In genomic region chr3:9397331-9397910, GRCh38 we compare ENCODE assay signal across 1 cellular context.
A peak's percentile ranks its signal among the peaks of the same experiment; 100 is the strongest.
TF ChIP-seq lines count a peak whose summit lies in the region.

SETD5 (plus strand) TSS chr3:9397615; CDS start chr3:9428939, 31,324 bp downstream.

TF ChIP-seq in K562, 482 proteins besides CTCF, POLR2A, EP300 and RAD21 (continued from another document):
- TF ChIP-seq, protein P1, sequence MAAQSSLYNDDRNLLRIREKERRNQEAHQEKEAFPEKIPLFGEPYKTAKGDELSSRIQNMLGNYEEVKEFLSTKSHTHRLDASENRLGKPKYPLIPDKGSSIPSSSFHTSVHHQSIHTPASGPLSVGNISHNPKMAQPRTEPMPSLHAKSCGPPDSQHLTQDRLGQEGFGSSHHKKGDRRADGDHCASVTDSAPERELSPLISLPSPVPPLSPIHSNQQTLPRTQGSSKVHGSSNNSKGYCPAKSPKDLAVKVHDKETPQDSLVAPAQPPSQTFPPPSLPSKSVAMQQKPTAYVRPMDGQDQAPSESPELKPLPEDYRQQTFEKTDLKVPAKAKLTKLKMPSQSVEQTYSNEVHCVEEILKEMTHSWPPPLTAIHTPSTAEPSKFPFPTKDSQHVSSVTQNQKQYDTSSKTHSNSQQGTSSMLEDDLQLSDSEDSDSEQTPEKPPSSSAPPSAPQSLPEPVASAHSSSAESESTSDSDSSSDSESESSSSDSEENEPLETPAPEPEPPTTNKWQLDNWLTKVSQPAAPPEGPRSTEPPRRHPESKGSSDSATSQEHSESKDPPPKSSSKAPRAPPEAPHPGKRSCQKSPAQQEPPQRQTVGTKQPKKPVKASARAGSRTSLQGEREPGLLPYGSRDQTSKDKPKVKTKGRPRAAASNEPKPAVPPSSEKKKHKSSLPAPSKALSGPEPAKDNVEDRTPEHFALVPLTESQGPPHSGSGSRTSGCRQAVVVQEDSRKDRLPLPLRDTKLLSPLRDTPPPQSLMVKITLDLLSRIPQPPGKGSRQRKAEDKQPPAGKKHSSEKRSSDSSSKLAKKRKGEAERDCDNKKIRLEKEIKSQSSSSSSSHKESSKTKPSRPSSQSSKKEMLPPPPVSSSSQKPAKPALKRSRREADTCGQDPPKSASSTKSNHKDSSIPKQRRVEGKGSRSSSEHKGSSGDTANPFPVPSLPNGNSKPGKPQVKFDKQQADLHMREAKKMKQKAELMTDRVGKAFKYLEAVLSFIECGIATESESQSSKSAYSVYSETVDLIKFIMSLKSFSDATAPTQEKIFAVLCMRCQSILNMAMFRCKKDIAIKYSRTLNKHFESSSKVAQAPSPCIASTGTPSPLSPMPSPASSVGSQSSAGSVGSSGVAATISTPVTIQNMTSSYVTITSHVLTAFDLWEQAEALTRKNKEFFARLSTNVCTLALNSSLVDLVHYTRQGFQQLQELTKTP (IDR thresholded peaks at IDR 0.05; ENCODE audit: low read depth in 1 of 2, partially characterized antibody in 2 of 2): peak in 1 of 2 experiments; percentile 52
- TF ChIP-seq IFI16 (CRISPR knock-in tag; IDR thresholded peaks at IDR 0.05): no peak
- TF ChIP-seq NFATC3 (IDR thresholded peaks at IDR 0.05): no peak
- no peak for TF ChIP-seq KDM2B (CRISPR knock-in tag; IDR thresholded peaks at IDR 0.05)
- TF ChIP-seq, protein P2, sequence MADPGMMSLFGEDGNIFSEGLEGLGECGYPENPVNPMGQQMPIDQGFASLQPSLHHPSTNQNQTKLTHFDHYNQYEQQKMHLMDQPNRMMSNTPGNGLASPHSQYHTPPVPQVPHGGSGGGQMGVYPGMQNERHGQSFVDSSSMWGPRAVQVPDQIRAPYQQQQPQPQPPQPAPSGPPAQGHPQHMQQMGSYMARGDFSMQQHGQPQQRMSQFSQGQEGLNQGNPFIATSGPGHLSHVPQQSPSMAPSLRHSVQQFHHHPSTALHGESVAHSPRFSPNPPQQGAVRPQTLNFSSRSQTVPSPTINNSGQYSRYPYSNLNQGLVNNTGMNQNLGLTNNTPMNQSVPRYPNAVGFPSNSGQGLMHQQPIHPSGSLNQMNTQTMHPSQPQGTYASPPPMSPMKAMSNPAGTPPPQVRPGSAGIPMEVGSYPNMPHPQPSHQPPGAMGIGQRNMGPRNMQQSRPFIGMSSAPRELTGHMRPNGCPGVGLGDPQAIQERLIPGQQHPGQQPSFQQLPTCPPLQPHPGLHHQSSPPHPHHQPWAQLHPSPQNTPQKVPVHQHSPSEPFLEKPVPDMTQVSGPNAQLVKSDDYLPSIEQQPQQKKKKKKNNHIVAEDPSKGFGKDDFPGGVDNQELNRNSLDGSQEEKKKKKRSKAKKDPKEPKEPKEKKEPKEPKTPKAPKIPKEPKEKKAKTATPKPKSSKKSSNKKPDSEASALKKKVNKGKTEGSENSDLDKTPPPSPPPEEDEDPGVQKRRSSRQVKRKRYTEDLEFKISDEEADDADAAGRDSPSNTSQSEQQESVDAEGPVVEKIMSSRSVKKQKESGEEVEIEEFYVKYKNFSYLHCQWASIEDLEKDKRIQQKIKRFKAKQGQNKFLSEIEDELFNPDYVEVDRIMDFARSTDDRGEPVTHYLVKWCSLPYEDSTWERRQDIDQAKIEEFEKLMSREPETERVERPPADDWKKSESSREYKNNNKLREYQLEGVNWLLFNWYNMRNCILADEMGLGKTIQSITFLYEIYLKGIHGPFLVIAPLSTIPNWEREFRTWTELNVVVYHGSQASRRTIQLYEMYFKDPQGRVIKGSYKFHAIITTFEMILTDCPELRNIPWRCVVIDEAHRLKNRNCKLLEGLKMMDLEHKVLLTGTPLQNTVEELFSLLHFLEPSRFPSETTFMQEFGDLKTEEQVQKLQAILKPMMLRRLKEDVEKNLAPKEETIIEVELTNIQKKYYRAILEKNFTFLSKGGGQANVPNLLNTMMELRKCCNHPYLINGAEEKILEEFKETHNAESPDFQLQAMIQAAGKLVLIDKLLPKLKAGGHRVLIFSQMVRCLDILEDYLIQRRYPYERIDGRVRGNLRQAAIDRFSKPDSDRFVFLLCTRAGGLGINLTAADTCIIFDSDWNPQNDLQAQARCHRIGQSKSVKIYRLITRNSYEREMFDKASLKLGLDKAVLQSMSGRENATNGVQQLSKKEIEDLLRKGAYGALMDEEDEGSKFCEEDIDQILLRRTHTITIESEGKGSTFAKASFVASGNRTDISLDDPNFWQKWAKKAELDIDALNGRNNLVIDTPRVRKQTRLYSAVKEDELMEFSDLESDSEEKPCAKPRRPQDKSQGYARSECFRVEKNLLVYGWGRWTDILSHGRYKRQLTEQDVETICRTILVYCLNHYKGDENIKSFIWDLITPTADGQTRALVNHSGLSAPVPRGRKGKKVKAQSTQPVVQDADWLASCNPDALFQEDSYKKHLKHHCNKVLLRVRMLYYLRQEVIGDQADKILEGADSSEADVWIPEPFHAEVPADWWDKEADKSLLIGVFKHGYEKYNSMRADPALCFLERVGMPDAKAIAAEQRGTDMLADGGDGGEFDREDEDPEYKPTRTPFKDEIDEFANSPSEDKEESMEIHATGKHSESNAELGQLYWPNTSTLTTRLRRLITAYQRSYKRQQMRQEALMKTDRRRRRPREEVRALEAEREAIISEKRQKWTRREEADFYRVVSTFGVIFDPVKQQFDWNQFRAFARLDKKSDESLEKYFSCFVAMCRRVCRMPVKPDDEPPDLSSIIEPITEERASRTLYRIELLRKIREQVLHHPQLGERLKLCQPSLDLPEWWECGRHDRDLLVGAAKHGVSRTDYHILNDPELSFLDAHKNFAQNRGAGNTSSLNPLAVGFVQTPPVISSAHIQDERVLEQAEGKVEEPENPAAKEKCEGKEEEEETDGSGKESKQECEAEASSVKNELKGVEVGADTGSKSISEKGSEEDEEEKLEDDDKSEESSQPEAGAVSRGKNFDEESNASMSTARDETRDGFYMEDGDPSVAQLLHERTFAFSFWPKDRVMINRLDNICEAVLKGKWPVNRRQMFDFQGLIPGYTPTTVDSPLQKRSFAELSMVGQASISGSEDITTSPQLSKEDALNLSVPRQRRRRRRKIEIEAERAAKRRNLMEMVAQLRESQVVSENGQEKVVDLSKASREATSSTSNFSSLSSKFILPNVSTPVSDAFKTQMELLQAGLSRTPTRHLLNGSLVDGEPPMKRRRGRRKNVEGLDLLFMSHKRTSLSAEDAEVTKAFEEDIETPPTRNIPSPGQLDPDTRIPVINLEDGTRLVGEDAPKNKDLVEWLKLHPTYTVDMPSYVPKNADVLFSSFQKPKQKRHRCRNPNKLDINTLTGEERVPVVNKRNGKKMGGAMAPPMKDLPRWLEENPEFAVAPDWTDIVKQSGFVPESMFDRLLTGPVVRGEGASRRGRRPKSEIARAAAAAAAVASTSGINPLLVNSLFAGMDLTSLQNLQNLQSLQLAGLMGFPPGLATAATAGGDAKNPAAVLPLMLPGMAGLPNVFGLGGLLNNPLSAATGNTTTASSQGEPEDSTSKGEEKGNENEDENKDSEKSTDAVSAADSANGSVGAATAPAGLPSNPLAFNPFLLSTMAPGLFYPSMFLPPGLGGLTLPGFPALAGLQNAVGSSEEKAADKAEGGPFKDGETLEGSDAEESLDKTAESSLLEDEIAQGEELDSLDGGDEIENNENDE (IDR thresholded peaks at IDR 0.05; ENCODE audit: low read depth, low read length): no peak
- TF ChIP-seq POU5F1 (IDR thresholded peaks at IDR 0.05; ENCODE audit: borderline replicate concordance, low read depth, low read length, partially characterized antibody): no peak
- no peak for TF ChIP-seq PRDM10 (IDR thresholded peaks at IDR 0.05; ENCODE audit: partially characterized antibody)
- TF ChIP-seq ZNF766 (CRISPR knock-in tag; conservative IDR thresholded peaks at IDR 0.05): no peak
- TF ChIP-seq TEAD4 (IDR thresholded peaks at IDR 0.05; ENCODE audit: low read length): no peak
- no peak for TF ChIP-seq TEAD4 (CRISPR knock-in tag; IDR thresholded peaks at IDR 0.05; ENCODE audit: borderline replicate concordance)
- 0 out of 2 replicates have a peak, but pooled peaks have one; percentile 24 for TF ChIP-seq SAFB (IDR thresholded peaks at IDR 0.05; ENCODE audit: borderline replicate concordance, low read depth, low read length)
- no peak for TF ChIP-seq BACH1 (tag; IDR thresholded peaks at IDR 0.05)
- TF ChIP-seq CBX3 (IDR thresholded peaks at IDR 0.05; ENCODE audit: borderline replicate concordance in 1 of 2, low read length in 2 of 2): no peak
- peak in 1 of 2 experiments; percentile 86; a peak in 2 of 4 replicates for TF ChIP-seq HDAC1 (IDR thresholded peaks at IDR 0.05)
- TF ChIP-seq SP2 (IDR thresholded peaks at IDR 0.05; ENCODE audit: extremely low read depth, low read depth, low read length, poor library complexity, severe bottlenecking): peak; percentile 62
- no peak for TF ChIP-seq NCOA1 (IDR thresholded peaks at IDR 0.05; ENCODE audit: low read depth)
- peak; percentile 87 for TF ChIP-seq FOS (IDR thresholded peaks at IDR 0.05; ENCODE audit: extremely low read depth, insufficient read length)
- TF ChIP-seq, protein P3, sequence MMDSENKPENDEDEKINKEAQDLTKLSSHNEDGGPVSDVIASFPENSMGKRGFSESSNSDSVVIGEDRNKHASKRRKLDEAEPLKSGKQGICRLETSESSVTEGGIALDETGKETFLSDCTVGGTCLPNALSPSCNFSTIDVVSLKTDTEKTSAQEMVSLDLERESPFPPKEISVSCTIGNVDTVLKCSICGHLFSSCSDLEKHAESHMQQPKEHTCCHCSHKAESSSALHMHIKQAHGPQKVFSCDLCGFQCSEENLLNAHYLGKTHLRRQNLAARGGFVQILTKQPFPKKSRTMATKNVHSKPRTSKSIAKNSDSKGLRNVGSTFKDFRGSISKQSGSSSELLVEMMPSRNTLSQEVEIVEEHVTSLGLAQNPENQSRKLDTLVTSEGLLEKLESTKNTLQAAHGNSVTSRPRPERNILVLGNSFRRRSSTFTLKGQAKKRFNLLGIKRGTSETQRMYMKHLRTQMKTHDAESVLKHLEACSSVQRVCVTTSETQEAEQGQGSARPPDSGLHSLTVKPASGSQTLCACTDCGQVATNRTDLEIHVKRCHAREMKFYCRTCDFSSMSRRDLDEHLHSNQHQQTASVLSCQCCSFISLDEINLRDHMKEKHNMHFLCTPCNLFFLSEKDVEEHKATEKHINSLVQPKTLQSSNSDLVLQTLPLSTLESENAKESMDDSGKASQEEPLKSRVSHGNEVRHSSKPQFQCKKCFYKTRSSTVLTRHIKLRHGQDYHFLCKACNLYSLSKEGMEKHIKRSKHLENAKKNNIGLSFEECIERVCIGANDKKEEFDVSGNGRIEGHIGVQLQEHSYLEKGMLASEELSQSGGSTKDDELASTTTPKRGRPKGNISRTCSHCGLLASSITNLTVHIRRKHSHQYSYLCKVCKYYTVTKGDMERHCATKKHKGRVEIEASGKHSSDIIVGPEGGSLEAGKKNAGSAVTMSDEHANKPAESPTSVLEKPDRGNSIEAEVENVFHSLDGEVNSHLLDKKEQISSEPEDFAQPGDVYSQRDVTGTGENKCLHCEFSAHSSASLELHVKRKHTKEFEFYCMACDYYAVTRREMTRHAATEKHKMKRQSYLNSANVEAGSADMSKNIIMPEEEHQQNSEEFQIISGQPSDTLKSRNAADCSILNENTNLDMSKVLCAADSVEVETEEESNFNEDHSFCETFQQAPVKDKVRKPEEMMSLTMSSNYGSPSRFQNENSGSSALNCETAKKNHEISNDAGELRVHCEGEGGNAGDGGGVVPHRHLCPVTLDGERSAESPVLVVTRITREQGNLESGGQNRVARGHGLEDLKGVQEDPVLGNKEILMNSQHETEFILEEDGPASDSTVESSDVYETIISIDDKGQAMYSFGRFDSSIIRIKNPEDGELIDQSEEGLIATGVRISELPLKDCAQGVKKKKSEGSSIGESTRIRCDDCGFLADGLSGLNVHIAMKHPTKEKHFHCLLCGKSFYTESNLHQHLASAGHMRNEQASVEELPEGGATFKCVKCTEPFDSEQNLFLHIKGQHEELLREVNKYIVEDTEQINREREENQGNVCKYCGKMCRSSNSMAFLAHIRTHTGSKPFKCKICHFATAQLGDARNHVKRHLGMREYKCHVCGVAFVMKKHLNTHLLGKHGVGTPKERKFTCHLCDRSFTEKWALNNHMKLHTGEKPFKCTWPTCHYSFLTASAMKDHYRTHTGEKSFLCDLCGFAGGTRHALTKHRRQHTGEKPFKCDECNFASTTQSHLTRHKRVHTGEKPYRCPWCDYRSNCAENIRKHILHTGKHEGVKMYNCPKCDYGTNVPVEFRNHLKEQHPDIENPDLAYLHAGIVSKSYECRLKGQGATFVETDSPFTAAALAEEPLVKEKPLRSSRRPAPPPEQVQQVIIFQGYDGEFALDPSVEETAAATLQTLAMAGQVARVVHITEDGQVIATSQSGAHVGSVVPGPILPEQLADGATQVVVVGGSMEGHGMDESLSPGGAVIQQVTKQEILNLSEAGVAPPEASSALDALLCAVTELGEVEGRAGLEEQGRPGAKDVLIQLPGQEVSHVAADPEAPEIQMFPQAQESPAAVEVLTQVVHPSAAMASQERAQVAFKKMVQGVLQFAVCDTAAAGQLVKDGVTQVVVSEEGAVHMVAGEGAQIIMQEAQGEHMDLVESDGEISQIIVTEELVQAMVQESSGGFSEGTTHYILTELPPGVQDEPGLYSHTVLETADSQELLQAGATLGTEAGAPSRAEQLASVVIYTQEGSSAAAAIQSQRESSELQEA (IDR thresholded peaks at IDR 0.05; ENCODE audit: low read depth): no peak
- TF ChIP-seq ZNF436 (CRISPR knock-in tag; IDR thresholded peaks at IDR 0.05): no peak
